ENCODE assay signal across 10 cellular contexts in genomic region chr9:27539479-27540441, GRCh38. TPM values are rescaled to one million over a fixed set of nuclear protein-coding genes. Genes with fewer than 3 reads are reported as not detected.
DNase-seq lines count a peak whose midpoint lies in the region; ATAC-seq and TF ChIP-seq lines count a peak whose summit lies in the region.
"Had no signal": no experiment of that assay in that cellular context is flagged by ENCODE, and none has a peak within 500 bp of the region (broad histone marks: within the 10 kb centered on the region; RNA-seq: fewer than 3 reads in every experiment).

No MANE protein-coding gene starts in this region.

- 78% methylated on average over 5 of the region's 5 CpGs for WGBS in smooth muscle cell (ENCODE audit: low lambda C conversion rate)

- no peaks in the 10 kb centered on the region for H3K9me3 Mint-ChIP-seq in activated T-helper 2 cell treated with anti-CD3 and anti-CD28 coated beads, Interferon-gamma antibody, Interleukin-2, Interleukin-4, amounts not matched to agents 10 μg/mL and 5 μg/mL and 100 μg/mL, durations not matched to agents 14 hours and 24 hours and 36 hours

- no peaks in the 10 kb centered on the region for H4K20me1 ChIP-seq in smooth muscle cell (ENCODE audit: low read depth)

- ATAC-seq in GM19351 (IDR thresholded peaks at IDR 0.05; ENCODE audit: unreplicated experiment), result peak; percentile 36
- ATAC-seq: activated CD4-positive, alpha-beta T cell treated with anti-CD3 and anti-CD28 coated beads for 36 hours had no signal

- no peak overlapping the region for H3K9ac ChIP-seq in smooth muscle cell (ENCODE audit: low read depth)

- H3K4me2 ChIP-seq in smooth muscle cell, result peak overlapping the region; percentile 22

- no peak overlapping the region for H3K27ac Mint-ChIP-seq in activated T-helper 2 cell treated with anti-CD3 and anti-CD28 coated beads, Interferon-gamma antibody, Interleukin-2, Interleukin-4, amounts not matched to agents 10 μg/mL and 5 μg/mL and 100 μg/mL, durations not matched to agents 14 hours and 24 hours and 36 hours
- H3K27ac Mint-ChIP-seq: activated CD4-positive, alpha-beta T cell treated with anti-CD3 and anti-CD28 coated beads for 36 hours had no signal

- H3K9me3 ChIP-seq in smooth muscle cell (replicated peaks; ENCODE audit: low read depth), result no peaks in the 10 kb centered on the region

- H3K36me3 Mint-ChIP-seq in activated T-helper 2 cell treated with anti-CD3 and anti-CD28 coated beads, Interferon-gamma antibody, Interleukin-2, Interleukin-4, amounts not matched to agents 10 μg/mL and 5 μg/mL and 100 μg/mL, durations not matched to agents 14 hours and 24 hours and 36 hours (ENCODE audit: low read depth), result peaks cover 5% of the 10 kb centered on the region

- no peaks in the 10 kb centered on the region for H3F3A ChIP-seq in smooth muscle cell (ENCODE audit: low read depth)

- H3K4me3 ChIP-seq in fibroblast of the aortic adventitia (ENCODE audit: low read depth, low read length) (no peak overlapping the region), smooth muscle cell (no peak overlapping the region)

- no peaks in the 10 kb centered on the region for H3K27me3 ChIP-seq in smooth muscle cell (ENCODE audit: low read depth)

- H3K79me2 ChIP-seq in smooth muscle cell (ENCODE audit: low read depth), result no peaks in the 10 kb centered on the region

- DNase-seq in LHCN-M2 (ENCODE audit: low read depth) (peak; percentile 20), fibroblast of the aortic adventitia (ENCODE audit: low read depth) (peak; percentile 91), smooth muscle cell (lab: John Stamatoyannopoulos, UW; ENCODE audit: unreplicated experiment) (no peak), T-helper 2 cell (no peak), NCI-H187 (lab: John Stamatoyannopoulos, UW) (no peak), SKM-1 treated with dmso at 0.1 percent for 144 hours (lab: John Stamatoyannopoulos, UW; ENCODE audit: unreplicated experiment) (no peak)
- no peak for DNase-seq in activated T-helper 2 cell treated with anti-CD3 and anti-CD28 coated beads, Interferon-gamma antibody, Interleukin-2, Interleukin-4, amounts not matched to agents 10 μg/mL and 5 μg/mL and 100 μg/mL, durations not matched to agents 14 hours and 24 hours and 36 hours (ENCODE audit: low spot score)
- DNase-seq: activated CD4-positive, alpha-beta T cell treated with anti-CD3 and anti-CD28 coated beads for 36 hours had no signal

- H3K4me3 Mint-ChIP-seq in activated T-helper 2 cell treated with anti-CD3 and anti-CD28 coated beads, Interferon-gamma antibody, Interleukin-2, Interleukin-4, amounts not matched to agents 10 μg/mL and 5 μg/mL and 100 μg/mL, durations not matched to agents 14 hours and 24 hours and 36 hours (ENCODE audit: low read depth), result no peak overlapping the region
- H3K4me3 Mint-ChIP-seq: activated CD4-positive, alpha-beta T cell treated with anti-CD3 and anti-CD28 coated beads for 36 hours had no signal

- H3K4me1 ChIP-seq in smooth muscle cell (ENCODE audit: low read depth), result no peaks in the 10 kb centered on the region

- no peak overlapping the region for H2AFZ ChIP-seq in smooth muscle cell (ENCODE audit: low read depth)

- no peaks in the 10 kb centered on the region for H3K4me1 Mint-ChIP-seq in activated T-helper 2 cell treated with anti-CD3 and anti-CD28 coated beads, Interferon-gamma antibody, Interleukin-2, Interleukin-4, amounts not matched to agents 10 μg/mL and 5 μg/mL and 100 μg/mL, durations not matched to agents 14 hours and 24 hours and 36 hours (ENCODE audit: low read depth)
- H3K4me1 Mint-ChIP-seq: activated CD4-positive, alpha-beta T cell treated with anti-CD3 and anti-CD28 coated beads for 36 hours had no signal

- TF ChIP-seq CTCF in fibroblast of the aortic adventitia (IDR thresholded peaks at IDR 0.05; ENCODE audit: insufficient read depth, low read length), result no peak
- no peak for TF ChIP-seq CTCF in smooth muscle cell (IDR thresholded peaks at IDR 0.05; ENCODE audit: borderline replicate concordance, insufficient read depth, poor library complexity, severe bottlenecking)

- no peaks in the 10 kb centered on the region for H3K27me3 Mint-ChIP-seq in activated T-helper 2 cell treated with anti-CD3 and anti-CD28 coated beads, Interferon-gamma antibody, Interleukin-2, Interleukin-4, amounts not matched to agents 10 μg/mL and 5 μg/mL and 100 μg/mL, durations not matched to agents 14 hours and 24 hours and 36 hours (ENCODE audit: low read depth)
- H3K27me3 Mint-ChIP-seq: activated CD4-positive, alpha-beta T cell treated with anti-CD3 and anti-CD28 coated beads for 36 hours had no signal

- intact Hi-C loops in activated T-helper 2 cell treated with anti-CD3 and anti-CD28 coated beads, Interferon-gamma antibody, Interleukin-2, Interleukin-4, amounts not matched to agents 10 μg/mL and 5 μg/mL and 100 μg/mL, durations not matched to agents 14 hours and 24 hours and 36 hours (cut with micrococcal nuclease), result no loop called here

- H3K36me3 ChIP-seq in smooth muscle cell (ENCODE audit: low read depth), result no peaks in the 10 kb centered on the region

- peak overlapping the region; percentile 1 for H3K27ac ChIP-seq in smooth muscle cell (ENCODE audit: low read depth)

RNA-seq across cellular contexts. Expression of gene MOB3B, which starts 10.1 kb away (rescaled TPM):
- total RNA-seq in LHCN-M2 (2014; rRNA removed) (under 0.01 TPM in 1 of 2 replicates, not detected in the other), fibroblast of the aortic adventitia (ENCODE audit: low replicate concordance) (under 0.01 and 0.25 TPM in 2 replicates), smooth muscle cell (3.0 and 5.8 TPM in 2 replicates)
- polyA plus RNA-seq in LHCN-M2 (2012), result 0.01 TPM
- polyA plus RNA-seq in smooth muscle cell, result 1.7 and 4.1 TPM in 2 replicates
- total RNA-seq in activated T-helper 2 cell treated with anti-CD3 and anti-CD28 coated beads, Interferon-gamma antibody, Interleukin-2, Interleukin-4, amounts not matched to agents 10 μg/mL and 5 μg/mL and 100 μg/mL, durations not matched to agents 14 hours and 24 hours and 36 hours, result 0.94 and 1.3 TPM in 2 replicates

RNA-seq across cellular contexts. Expression of gene IFNK, which starts 15.7 kb away (rescaled TPM):
- not detected in 2 replicates for total RNA-seq in LHCN-M2 (2014; rRNA removed)
- not detected for polyA plus RNA-seq in LHCN-M2 (2012)
- not detected in 2 replicates for total RNA-seq in fibroblast of the aortic adventitia (ENCODE audit: low replicate concordance)
- total RNA-seq in smooth muscle cell, result not detected in 2 replicates
- not detected in 2 replicates for polyA plus RNA-seq in smooth muscle cell
- not detected in 2 replicates for total RNA-seq in activated T-helper 2 cell treated with anti-CD3 and anti-CD28 coated beads, Interferon-gamma antibody, Interleukin-2, Interleukin-4, amounts not matched to agents 10 μg/mL and 5 μg/mL and 100 μg/mL, durations not matched to agents 14 hours and 24 hours and 36 hours
- total RNA-seq: activated CD4-positive, alpha-beta T cell treated with anti-CD3 and anti-CD28 coated beads for 36 hours; lower leg skin had no signal

RNA-seq across cellular contexts. Expression of gene C9orf72, which starts 33.5 kb away (rescaled TPM):
- total RNA-seq in LHCN-M2 (2014; rRNA removed), result 4.9 and 5.7 TPM in 2 replicates
- polyA plus RNA-seq in LHCN-M2 (2012), result 1.5 TPM
- total RNA-seq in fibroblast of the aortic adventitia (ENCODE audit: low replicate concordance), result 7.5 and 31.7 TPM in 2 replicates
- total RNA-seq in smooth muscle cell, result 12.5 and 23.8 TPM in 2 replicates
- 6.1 and 8.2 TPM in 2 replicates for polyA plus RNA-seq in smooth muscle cell
- total RNA-seq in activated T-helper 2 cell treated with anti-CD3 and anti-CD28 coated beads, Interferon-gamma antibody, Interleukin-2, Interleukin-4, amounts not matched to agents 10 μg/mL and 5 μg/mL and 100 μg/mL, durations not matched to agents 14 hours and 24 hours and 36 hours, result 6.2 and 6.8 TPM in 2 replicates

Comparison
In these comparisons a context has a peak if more than half of its experiments do, and no peak if none do; other contexts are left out.
1. DNase-seq: peak in LHCN-M2 (single experiment) and fibroblast of the aortic adventitia (single experiment); none in smooth muscle cell (single experiment), T-helper 2 cell (0 of 5), NCI-H187 (0 of 2), SKM-1 treated with dmso at 0.1 percent for 144 hours (single experiment) and activated T-helper 2 cell treated with anti-CD3 and anti-CD28 coated beads, Interferon-gamma antibody, Interleukin-2, Interleukin-4, amounts not matched to agents 10 μg/mL and 5 μg/mL and 100 μg/mL, durations not matched to agents 14 hours and 24 hours and 36 hours (single experiment).